12 cellular contexts compared by ENCODE assay signal in the genomic region with DNA sequence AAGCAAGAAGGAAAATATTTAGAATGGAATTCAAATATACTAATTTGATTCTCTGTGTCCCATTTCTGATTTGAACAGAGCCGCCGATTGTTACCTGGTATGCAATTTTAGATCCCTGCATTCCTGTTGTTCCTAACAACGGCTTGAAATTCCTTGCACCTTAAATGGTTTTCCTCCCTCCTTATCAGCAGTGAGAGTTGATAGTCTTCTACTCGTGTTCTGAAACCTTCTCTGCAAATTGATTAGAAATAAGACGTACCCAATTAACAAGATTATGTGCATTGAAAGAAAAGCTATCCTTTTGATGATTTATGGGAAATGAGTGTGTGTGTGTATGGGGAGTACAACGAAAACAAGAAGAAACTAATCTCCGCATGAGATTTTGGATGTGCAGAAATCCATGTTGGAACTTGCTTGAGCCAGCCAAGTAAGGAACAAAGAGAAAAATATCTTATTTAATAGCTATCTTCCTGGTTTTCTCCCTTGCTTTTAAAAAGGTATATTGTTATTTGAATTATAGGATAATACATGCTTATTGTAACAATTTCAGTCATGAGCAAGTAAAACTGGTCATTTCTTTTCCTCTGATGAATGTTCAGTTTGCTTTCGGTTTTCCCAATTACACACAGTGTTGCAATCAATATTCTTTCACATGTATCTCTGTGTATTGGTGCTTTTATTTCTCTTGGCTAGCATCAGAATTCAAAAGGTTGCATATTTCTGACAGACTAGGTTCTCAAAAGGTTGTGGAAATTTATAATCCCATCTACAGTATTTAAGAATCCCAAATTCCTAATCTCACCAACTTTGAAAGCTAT.
DNase-seq lines count a peak whose midpoint lies in the region; ATAC-seq and TF ChIP-seq lines count a peak whose summit lies in the region.
"Had no signal": no experiment of that assay in that cellular context is flagged by ENCODE, and none has a peak within 500 bp of the region (broad histone marks: within the 10 kb centered on the region; RNA-seq: fewer than 3 reads in every experiment).

No MANE protein-coding gene starts in this region.

- H3K4me3 ChIP-seq in esophagus squamous epithelium (peak overlapping the region in 3 of 4 donors; percentile 2 to 22 (median 12)), osteoblast (ENCODE audit: insufficient read depth, low read length) (no peak overlapping the region)

- H3K27me3 ChIP-seq in esophagus squamous epithelium (no peaks in the 10 kb centered on the region), osteoblast (ENCODE audit: insufficient read depth, low read length) (no peaks in the 10 kb centered on the region)

- ATAC-seq in HG03175 (IDR thresholded peaks at IDR 0.05; ENCODE audit: unreplicated experiment) (no peak), GM18511 (IDR thresholded peaks at IDR 0.05; ENCODE audit: unreplicated experiment) (no peak), HG03045 (IDR thresholded peaks at IDR 0.05; ENCODE audit: unreplicated experiment) (no peak)
- ATAC-seq: effector memory CD8-positive, alpha-beta T cell; naive thymus-derived CD8-positive, alpha-beta T cell had no signal

- no peak for TF ChIP-seq CTCF in RWPE1 (conservative IDR thresholded peaks at IDR 0.05; ENCODE audit: low read depth)
- TF ChIP-seq CTCF in esophagus squamous epithelium (IDR thresholded peaks at IDR 0.05): no peak
- no peak for TF ChIP-seq CTCF in osteoblast (IDR thresholded peaks at IDR 0.05; ENCODE audit: extremely low read depth, low read depth, low read length)

- no peaks in the 10 kb centered on the region for H3K9me3 ChIP-seq in esophagus squamous epithelium
- H3K9me3 ChIP-seq in osteoblast (ENCODE audit: low read depth, low read length): no peaks in the 10 kb centered on the region

- TF ChIP-seq POLR2A in esophagus squamous epithelium (IDR thresholded peaks at IDR 0.05): no peak

- CTCF ChIA-PET in RWPE1 (lab: Yijun Ruan, JAX): interaction anchor here (0.7 kb wide), 1 partner anchor 1202 kb away, joined by 4 read pairs; no protein-coding TSS in a partner anchor

- 39 to 46% methylated on average over 8 of the region's 8 CpGs for WGBS in esophagus squamous epithelium, 2 donors

- H3K27ac ChIP-seq in RWPE1 (peak overlapping the region; percentile 56; the same call in 1 of the 2 replicates), esophagus squamous epithelium (peak overlapping the region; percentile 53 to 77 (median 72)), osteoblast (ENCODE audit: low read depth, low read length) (peak overlapping the region; percentile 65)

- intact Hi-C loops in esophagus squamous epithelium (cut with DNase I): no loop called here

- peak overlapping the region; percentile 7 for H2AFZ ChIP-seq in osteoblast (ENCODE audit: low read length)

- peaks cover 0 to 49% (median 22%) of the 10 kb centered on the region in 3 donors for H3K4me1 ChIP-seq in esophagus squamous epithelium
- H3K4me1 ChIP-seq in osteoblast (ENCODE audit: insufficient read depth, low read length): peaks cover 22% of the 10 kb centered on the region

- POLR2A ChIA-PET in RWPE1 (lab: Yijun Ruan, JAX; ENCODE audit: low non-redundant PET): no interaction called here

- no peaks in the 10 kb centered on the region for H3K79me2 ChIP-seq in osteoblast (ENCODE audit: insufficient read depth, low read length)

- DNase-seq in ACHN (peak; percentile 28), RWPE1 (ENCODE audit: low spot score) (peak; percentile 47), esophagus squamous epithelium (lab: John Stamatoyannopoulos, UW) (no peak), osteoblast (ENCODE audit: insufficient read length, low spot score, missing footprints) (no peak)
- no peak for DNase-seq in stimulated activated naive CD4-positive, alpha-beta T cell treated with Interleukin-2 at 50 U/mL for 16 hours (lab: John Stamatoyannopoulos, UW)
- DNase-seq: activated CD4-positive, alpha-beta memory T cell treated with anti-CD3 and anti-CD28 coated beads, Interleukin-2, amount 10 ng/mL, durations not matched to agents 7 days and 5 days; effector memory CD8-positive, alpha-beta T cell; naive thymus-derived CD8-positive, alpha-beta T cell; NCI-H2029 treated with DMSO at 0.1 percent for 48 hours had no signal

- H4K20me1 ChIP-seq in osteoblast (ENCODE audit: insufficient read depth, low read length): no peaks in the 10 kb centered on the region

- H3K4me2 ChIP-seq in osteoblast (ENCODE audit: insufficient read depth, low read length): peak overlapping the region; percentile 51

- in situ Hi-C loops in ACHN (cut with HindIII; ENCODE audit: low pct_ligation_motif_present, low pct_unique_long_range_greater_than_20kb, low sequenced_read_pairs): no loop called here

- no peaks in the 10 kb centered on the region for H3K36me3 ChIP-seq in esophagus squamous epithelium
- no peaks in the 10 kb centered on the region for H3K36me3 ChIP-seq in osteoblast (ENCODE audit: insufficient read depth, low read length)

Comparison
In these comparisons a context has a peak if more than half of its experiments do, and no peak if none do; other contexts are left out.
1. DNase-seq: peak in ACHN (single experiment) and RWPE1 (single experiment); none in esophagus squamous epithelium (single experiment), osteoblast (single experiment) and stimulated activated naive CD4-positive, alpha-beta T cell treated with Interleukin-2 at 50 U/mL for 16 hours (single experiment).
2. Peak in every context shown above with its lines, with median percentiles within 50 percentile points of each other: H3K27ac ChIP-seq.